Comparison of ENCODE assay signal across 13 cellular contexts in genomic region chr3:98513136-98513535, GRCh38. TPM values are rescaled to one million over a fixed set of nuclear protein-coding genes. Genes with fewer than 3 reads are reported as not detected.
A peak's percentile ranks its signal among the peaks of the same experiment; 100 is the strongest.
DNase-seq lines count a peak whose midpoint lies in the region; ATAC-seq and TF ChIP-seq lines count a peak whose summit lies in the region.
"Had no signal": no experiment of that assay in that cellular context is flagged by ENCODE, and none has a peak within 500 bp of the region (broad histone marks: within the 10 kb centered on the region; RNA-seq: fewer than 3 reads in every experiment).

No MANE protein-coding gene starts in this region.

- peak; percentile 87 to 88 for ATAC-seq in natural killer cell treated with Interleukin-12 subunit alpha and Interleukin-12 subunit beta and Interleukin-15 and Interleukin-18, amount 100 ng/mL, for 72 hours
- ATAC-seq in left lung = no peak
- ATAC-seq in left colon = no peak
- ATAC-seq in GM19328 (IDR thresholded peaks at IDR 0.05; ENCODE audit: unreplicated experiment) = no peak

- H3K36me3 ChIP-seq in KMS-11 (ENCODE audit: insufficient read depth) (no peaks in the 10 kb centered on the region), left lung (peaks cover 0 to 63% of the 10 kb centered on the region in 2 donors)

- H3K4me1 Mint-ChIP-seq in natural killer cell treated with Interleukin-12 subunit alpha and Interleukin-12 subunit beta and Interleukin-15 and Interleukin-18, amount 100 ng/mL, for 72 hours (ENCODE audit: low read depth in 2 of 2) = peaks cover 36 to 41% of the 10 kb centered on the region in 2 donors
- H3K4me1 Mint-ChIP-seq: mesothelial cell of epicardium had no signal

- H2AFZ ChIP-seq in KMS-11 (ENCODE audit: low read depth) = no peak overlapping the region

- TF ChIP-seq CTCF in KMS-11 (conservative IDR thresholded peaks at IDR 0.05; ENCODE audit: low read depth, low read length) (no peak), astrocyte of the spinal cord (IDR thresholded peaks at IDR 0.05; ENCODE audit: low read depth, low read length) (no peak), left lung (IDR thresholded peaks at IDR 0.05) (no peak)

- H3K4me1 ChIP-seq in KMS-11 (ENCODE audit: low read depth, poor library complexity, severe bottlenecking) = peaks cover 46% of the 10 kb centered on the region
- H3K4me1 ChIP-seq in left lung = no peaks in the 10 kb centered on the region

- H3K79me2 ChIP-seq in KMS-11 (ENCODE audit: insufficient read depth, low read depth) = peaks cover 4% of the 10 kb centered on the region; the same call in 1 of the 2 replicates

- no peaks in the 10 kb centered on the region for H4K20me1 ChIP-seq in KMS-11 (ENCODE audit: insufficient read depth)

- peak overlapping the region; percentile 2 to 40 for H3K27ac Mint-ChIP-seq in natural killer cell treated with Interleukin-12 subunit alpha and Interleukin-12 subunit beta and Interleukin-15 and Interleukin-18, amount 100 ng/mL, for 72 hours
- H3K27ac Mint-ChIP-seq: activated naive CD4-positive, alpha-beta T cell treated with anti-CD3 and anti-CD28 coated beads for 36 hours; mesothelial cell of epicardium had no signal

- intact Hi-C loops in left lung (cut with DNase I) = no loop called here
- intact Hi-C loops in left colon (cut with DNase I, micrococcal nuclease) = no loop called here

- no peaks in the 10 kb centered on the region for H3K27me3 Mint-ChIP-seq in natural killer cell treated with Interleukin-12 subunit alpha and Interleukin-12 subunit beta and Interleukin-15 and Interleukin-18, amount 100 ng/mL, for 72 hours

- no peaks in the 10 kb centered on the region for H3K9me3 Mint-ChIP-seq in natural killer cell treated with Interleukin-12 subunit alpha and Interleukin-12 subunit beta and Interleukin-15 and Interleukin-18, amount 100 ng/mL, for 72 hours
- H3K9me3 Mint-ChIP-seq: activated naive CD4-positive, alpha-beta T cell treated with anti-CD3 and anti-CD28 coated beads for 36 hours; mesothelial cell of epicardium had no signal

- H3K27ac ChIP-seq in KMS-11 = no peak overlapping the region
- no peak overlapping the region for H3K27ac ChIP-seq in left lung

- peak; percentile 59 for DNase-seq in Daoy (ENCODE audit: low read depth)
- peak; percentile 11 for DNase-seq in astrocyte of the spinal cord (ENCODE audit: low read depth, low spot score)
- peak; percentile 61 for DNase-seq in natural killer cell treated with Interleukin-12 subunit alpha and Interleukin-12 subunit beta and Interleukin-15 and Interleukin-18, amount 100 ng/mL, for 72 hours (ENCODE audit: low spot score)
- no peak for DNase-seq in left lung
- no peak for DNase-seq in RPMI8226
- DNase-seq in left colon = no peak
- DNase-seq: activated naive CD4-positive, alpha-beta T cell treated with anti-CD3 and anti-CD28 coated beads for 36 hours; NCI-H510A; small intestine; T1000 had no signal

- H3K9me3 ChIP-seq in left lung = no peaks in the 10 kb centered on the region

- H3K27me3 ChIP-seq in KMS-11 (ENCODE audit: insufficient read depth, low read depth) (no peaks in the 10 kb centered on the region), left lung (no peaks in the 10 kb centered on the region)

- no peak overlapping the region for H3K9ac ChIP-seq in KMS-11

- H3K4me2 ChIP-seq in KMS-11 = peak overlapping the region; percentile 2; the same call in 1 of the 2 replicates

- peaks cover 46% of the 10 kb centered on the region for H3K36me3 Mint-ChIP-seq in natural killer cell treated with Interleukin-12 subunit alpha and Interleukin-12 subunit beta and Interleukin-15 and Interleukin-18, amount 100 ng/mL, for 72 hours

- no peak overlapping the region for H3K4me3 ChIP-seq in KMS-11 (IDR thresholded peaks at IDR 0.05; ENCODE audit: insufficient read depth, low read depth, low read length)
- H3K4me3 ChIP-seq in astrocyte of the spinal cord (ENCODE audit: low read depth, low read length) = no peak overlapping the region
- no peak overlapping the region for H3K4me3 ChIP-seq in left lung

- in situ Hi-C loops in astrocyte of the spinal cord (cut with HindIII; ENCODE audit: low sequenced_read_pairs) = no loop called here

- H3K4me3 Mint-ChIP-seq in natural killer cell treated with Interleukin-12 subunit alpha and Interleukin-12 subunit beta and Interleukin-15 and Interleukin-18, amount 100 ng/mL, for 72 hours = no peak overlapping the region
- H3K4me3 Mint-ChIP-seq: activated naive CD4-positive, alpha-beta T cell treated with anti-CD3 and anti-CD28 coated beads for 36 hours; mesothelial cell of epicardium had no signal

RNA-seq across cellular contexts. Expression of gene CLDND1, which starts 9.6 kb away (rescaled TPM):
- total RNA-seq in Daoy (2014; rRNA removed; shearing (Covaris generic)) = 258 and 296 TPM in 2 replicates
- total RNA-seq in natural killer cell treated with Interleukin-12 subunit alpha and Interleukin-12 subunit beta and Interleukin-15 and Interleukin-18, amount 100 ng/mL, for 72 hours = 100 to 1,000 TPM; 352 to 548 TPM
- total RNA-seq in left lung (10 to 100 TPM; 74.8 to 83.7 TPM), left colon (10 to 100 TPM; 47.5 to 70.9 TPM)

RNA-seq across cellular contexts. Expression of gene OR5K2, which starts 15.7 kb away (rescaled TPM):
- not detected in 2 replicates for total RNA-seq in Daoy (2014; rRNA removed; shearing (Covaris generic))
- not detected for total RNA-seq in natural killer cell treated with Interleukin-12 subunit alpha and Interleukin-12 subunit beta and Interleukin-15 and Interleukin-18, amount 100 ng/mL, for 72 hours
- total RNA-seq in left lung = not detected
- not detected for total RNA-seq in left colon
- total RNA-seq: activated naive CD4-positive, alpha-beta T cell treated with anti-CD3 and anti-CD28 coated beads for 36 hours; mesothelial cell of epicardium had no signal

RNA-seq across cellular contexts. Expression of gene GPR15, which starts 18.6 kb away (rescaled TPM):
- total RNA-seq in Daoy (2014; rRNA removed; shearing (Covaris generic)) = not detected in 2 replicates
- total RNA-seq in natural killer cell treated with Interleukin-12 subunit alpha and Interleukin-12 subunit beta and Interleukin-15 and Interleukin-18, amount 100 ng/mL, for 72 hours = 10 to 100 TPM in 1 of 2 donors, 1 to 10 TPM in 1; 1.4 to 13.2 TPM
- total RNA-seq in left lung (under 1 TPM in 1 of 2 donors, not detected in 1; 0.58 TPM), left colon (1 to 10 TPM; 2.4 to 6.1 TPM)
- total RNA-seq: mesothelial cell of epicardium had no signal

RNA-seq across cellular contexts. Expression of gene OR5K1, which starts 50.1 kb away (rescaled TPM):
- total RNA-seq in Daoy (2014; rRNA removed; shearing (Covaris generic)) = not detected in 2 replicates
- not detected for total RNA-seq in natural killer cell treated with Interleukin-12 subunit alpha and Interleukin-12 subunit beta and Interleukin-15 and Interleukin-18, amount 100 ng/mL, for 72 hours
- total RNA-seq in left lung (not detected), left colon (not detected)
- total RNA-seq: activated naive CD4-positive, alpha-beta T cell treated with anti-CD3 and anti-CD28 coated beads for 36 hours; mesothelial cell of epicardium had no signal

Comparison
In these comparisons a context has a peak if more than half of its experiments do, and no peak if none do; other contexts are left out.
1. DNase-seq: peak in Daoy (single experiment), astrocyte of the spinal cord (single experiment) and natural killer cell treated with Interleukin-12 subunit alpha and Interleukin-12 subunit beta and Interleukin-15 and Interleukin-18, amount 100 ng/mL, for 72 hours (single experiment); none in left lung (0 of 2), RPMI8226 (single experiment) and left colon (0 of 2).
2. ATAC-seq: peak in natural killer cell treated with Interleukin-12 subunit alpha and Interleukin-12 subunit beta and Interleukin-15 and Interleukin-18, amount 100 ng/mL, for 72 hours (2 of 2); none in left lung (single experiment), left colon (single experiment) and GM19328 (single experiment).